In the genomic region with DNA sequence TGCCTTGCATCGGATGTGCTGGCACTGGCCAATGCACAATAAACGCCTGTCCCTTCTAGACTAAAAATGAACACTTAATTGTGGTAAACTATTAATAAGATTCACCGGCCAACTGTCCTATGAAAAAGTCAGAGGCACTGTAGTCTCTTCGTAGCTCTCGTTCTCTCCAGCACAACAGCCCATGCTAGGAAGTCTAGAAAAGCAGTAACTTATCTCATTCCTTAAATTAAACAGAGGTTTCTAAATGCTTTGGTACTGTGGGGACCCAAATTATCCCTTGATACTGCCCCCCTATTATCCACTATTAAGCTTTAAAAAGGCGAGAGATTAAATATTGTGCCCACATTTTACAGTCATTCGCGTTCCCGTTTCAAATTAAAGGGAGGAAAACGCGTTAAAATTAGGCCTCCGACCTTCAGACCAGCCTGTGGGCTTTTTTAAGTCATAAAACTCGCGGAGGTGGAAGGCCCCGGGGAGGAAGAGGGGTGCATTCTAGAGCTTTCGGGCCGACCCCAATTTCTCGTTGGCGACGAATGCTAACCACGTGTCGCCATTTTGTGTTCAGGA, we compare ENCODE assay signal across 2 cellular contexts.
TF ChIP-seq lines count a peak whose summit lies in the region.

No MANE protein-coding gene starts in this region.

TF ChIP-seq in A549, 52 proteins besides CTCF, POLR2A, EP300 and RAD21 (continued from another document):
- TF ChIP-seq ESRRA (IDR thresholded peaks at IDR 0.05; ENCODE audit: borderline replicate concordance, low read length) = 0 out of 2 replicates have a peak, but pooled peaks have one; percentile 9
- TF ChIP-seq EHF (CRISPR knock-in tag; IDR thresholded peaks at IDR 0.05) = no peak; the same call in 1 of the 2 replicates
- no peak for TF ChIP-seq FOSB (CRISPR knock-in tag; IDR thresholded peaks at IDR 0.05)
- no peak for TF ChIP-seq SREBF2 (IDR thresholded peaks at IDR 0.05)

TF ChIP-seq in HepG2, 621 proteins besides CTCF, POLR2A, EP300 and RAD21 (continued from another document and continues in another):
- TF ChIP-seq, protein P1, sequence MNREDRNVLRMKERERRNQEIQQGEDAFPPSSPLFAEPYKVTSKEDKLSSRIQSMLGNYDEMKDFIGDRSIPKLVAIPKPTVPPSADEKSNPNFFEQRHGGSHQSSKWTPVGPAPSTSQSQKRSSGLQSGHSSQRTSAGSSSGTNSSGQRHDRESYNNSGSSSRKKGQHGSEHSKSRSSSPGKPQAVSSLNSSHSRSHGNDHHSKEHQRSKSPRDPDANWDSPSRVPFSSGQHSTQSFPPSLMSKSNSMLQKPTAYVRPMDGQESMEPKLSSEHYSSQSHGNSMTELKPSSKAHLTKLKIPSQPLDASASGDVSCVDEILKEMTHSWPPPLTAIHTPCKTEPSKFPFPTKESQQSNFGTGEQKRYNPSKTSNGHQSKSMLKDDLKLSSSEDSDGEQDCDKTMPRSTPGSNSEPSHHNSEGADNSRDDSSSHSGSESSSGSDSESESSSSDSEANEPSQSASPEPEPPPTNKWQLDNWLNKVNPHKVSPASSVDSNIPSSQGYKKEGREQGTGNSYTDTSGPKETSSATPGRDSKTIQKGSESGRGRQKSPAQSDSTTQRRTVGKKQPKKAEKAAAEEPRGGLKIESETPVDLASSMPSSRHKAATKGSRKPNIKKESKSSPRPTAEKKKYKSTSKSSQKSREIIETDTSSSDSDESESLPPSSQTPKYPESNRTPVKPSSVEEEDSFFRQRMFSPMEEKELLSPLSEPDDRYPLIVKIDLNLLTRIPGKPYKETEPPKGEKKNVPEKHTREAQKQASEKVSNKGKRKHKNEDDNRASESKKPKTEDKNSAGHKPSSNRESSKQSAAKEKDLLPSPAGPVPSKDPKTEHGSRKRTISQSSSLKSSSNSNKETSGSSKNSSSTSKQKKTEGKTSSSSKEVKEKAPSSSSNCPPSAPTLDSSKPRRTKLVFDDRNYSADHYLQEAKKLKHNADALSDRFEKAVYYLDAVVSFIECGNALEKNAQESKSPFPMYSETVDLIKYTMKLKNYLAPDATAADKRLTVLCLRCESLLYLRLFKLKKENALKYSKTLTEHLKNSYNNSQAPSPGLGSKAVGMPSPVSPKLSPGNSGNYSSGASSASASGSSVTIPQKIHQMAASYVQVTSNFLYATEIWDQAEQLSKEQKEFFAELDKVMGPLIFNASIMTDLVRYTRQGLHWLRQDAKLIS (CRISPR knock-in tag; IDR thresholded peaks at IDR 0.05) = no peak
- TF ChIP-seq, protein P2, sequence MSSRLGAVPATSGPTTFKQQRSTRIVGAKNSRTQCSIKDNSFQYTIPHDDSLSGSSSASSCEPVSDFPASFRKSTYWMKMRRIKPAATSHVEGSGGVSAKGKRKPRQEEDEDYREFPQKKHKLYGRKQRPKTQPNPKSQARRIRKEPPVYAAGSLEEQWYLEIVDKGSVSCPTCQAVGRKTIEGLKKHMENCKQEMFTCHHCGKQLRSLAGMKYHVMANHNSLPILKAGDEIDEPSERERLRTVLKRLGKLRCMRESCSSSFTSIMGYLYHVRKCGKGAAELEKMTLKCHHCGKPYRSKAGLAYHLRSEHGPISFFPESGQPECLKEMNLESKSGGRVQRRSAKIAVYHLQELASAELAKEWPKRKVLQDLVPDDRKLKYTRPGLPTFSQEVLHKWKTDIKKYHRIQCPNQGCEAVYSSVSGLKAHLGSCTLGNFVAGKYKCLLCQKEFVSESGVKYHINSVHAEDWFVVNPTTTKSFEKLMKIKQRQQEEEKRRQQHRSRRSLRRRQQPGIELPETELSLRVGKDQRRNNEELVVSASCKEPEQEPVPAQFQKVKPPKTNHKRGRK (CRISPR knock-in tag; IDR thresholded peaks at IDR 0.05) = no peak; the same call in 1 of the 2 replicates
- TF ChIP-seq ZNF558 (CRISPR knock-in tag; IDR thresholded peaks at IDR 0.05; ENCODE audit: borderline replicate concordance) = no peak
- TF ChIP-seq, protein P3, sequence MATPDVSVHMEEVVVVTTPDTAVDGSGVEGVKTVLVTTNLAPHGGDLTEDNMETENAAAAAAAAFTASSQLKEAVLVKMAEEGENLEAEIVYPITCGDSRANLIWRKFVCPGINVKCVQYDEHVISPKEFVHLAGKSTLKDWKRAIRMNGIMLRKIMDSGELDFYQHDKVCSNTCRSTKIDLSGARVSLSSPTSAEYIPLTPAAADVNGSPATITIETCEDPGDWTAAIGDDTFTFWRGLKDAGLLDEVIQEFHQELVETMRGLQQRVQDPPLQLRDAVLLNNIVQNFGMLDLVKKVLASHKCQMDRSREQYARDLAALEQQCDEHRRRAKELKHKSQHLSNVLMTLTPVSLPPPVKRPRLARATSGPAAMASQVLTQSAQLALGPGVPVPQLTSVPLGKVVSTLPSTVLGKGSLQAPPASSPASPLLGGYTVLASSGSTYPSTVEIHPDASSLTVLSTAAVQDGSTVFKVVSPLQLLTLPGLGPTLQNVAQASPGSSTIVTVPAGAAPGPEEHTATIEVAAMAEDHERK (CRISPR knock-in tag; IDR thresholded peaks at IDR 0.05; ENCODE audit: low read depth) = no peak
- TF ChIP-seq, protein P4, sequence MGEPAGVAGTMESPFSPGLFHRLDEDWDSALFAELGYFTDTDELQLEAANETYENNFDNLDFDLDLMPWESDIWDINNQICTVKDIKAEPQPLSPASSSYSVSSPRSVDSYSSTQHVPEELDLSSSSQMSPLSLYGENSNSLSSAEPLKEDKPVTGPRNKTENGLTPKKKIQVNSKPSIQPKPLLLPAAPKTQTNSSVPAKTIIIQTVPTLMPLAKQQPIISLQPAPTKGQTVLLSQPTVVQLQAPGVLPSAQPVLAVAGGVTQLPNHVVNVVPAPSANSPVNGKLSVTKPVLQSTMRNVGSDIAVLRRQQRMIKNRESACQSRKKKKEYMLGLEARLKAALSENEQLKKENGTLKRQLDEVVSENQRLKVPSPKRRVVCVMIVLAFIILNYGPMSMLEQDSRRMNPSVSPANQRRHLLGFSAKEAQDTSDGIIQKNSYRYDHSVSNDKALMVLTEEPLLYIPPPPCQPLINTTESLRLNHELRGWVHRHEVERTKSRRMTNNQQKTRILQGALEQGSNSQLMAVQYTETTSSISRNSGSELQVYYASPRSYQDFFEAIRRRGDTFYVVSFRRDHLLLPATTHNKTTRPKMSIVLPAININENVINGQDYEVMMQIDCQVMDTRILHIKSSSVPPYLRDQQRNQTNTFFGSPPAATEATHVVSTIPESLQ (CRISPR knock-in tag; conservative IDR thresholded peaks at IDR 0.05) = no peak
- TF ChIP-seq, protein P5, sequence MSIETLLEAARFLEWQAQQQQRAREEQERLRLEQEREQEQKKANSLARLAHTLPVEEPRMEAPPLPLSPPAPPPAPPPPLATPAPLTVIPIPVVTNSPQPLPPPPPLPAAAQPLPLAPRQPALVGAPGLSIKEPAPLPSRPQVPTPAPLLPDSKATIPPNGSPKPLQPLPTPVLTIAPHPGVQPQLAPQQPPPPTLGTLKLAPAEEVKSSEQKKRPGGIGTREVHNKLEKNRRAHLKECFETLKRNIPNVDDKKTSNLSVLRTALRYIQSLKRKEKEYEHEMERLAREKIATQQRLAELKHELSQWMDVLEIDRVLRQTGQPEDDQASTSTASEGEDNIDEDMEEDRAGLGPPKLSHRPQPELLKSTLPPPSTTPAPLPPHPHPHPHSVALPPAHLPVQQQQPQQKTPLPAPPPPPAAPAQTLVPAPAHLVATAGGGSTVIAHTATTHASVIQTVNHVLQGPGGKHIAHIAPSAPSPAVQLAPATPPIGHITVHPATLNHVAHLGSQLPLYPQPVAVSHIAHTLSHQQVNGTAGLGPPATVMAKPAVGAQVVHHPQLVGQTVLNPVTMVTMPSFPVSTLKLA (IDR thresholded peaks at IDR 0.05) = no peak
- no peak; the same call in 1 of the 2 replicates for TF ChIP-seq ZNF839 (CRISPR knock-in tag; IDR thresholded peaks at IDR 0.05; ENCODE audit: borderline replicate concordance)
- TF ChIP-seq JDP2 (CRISPR knock-in tag; IDR thresholded peaks at IDR 0.05; ENCODE audit: borderline replicate concordance) = no peak
- no peak for TF ChIP-seq XBP1 (CRISPR knock-in tag; IDR thresholded peaks at IDR 0.05)
- no peak for TF ChIP-seq EED (CRISPR knock-in tag; IDR thresholded peaks at IDR 0.05)
- TF ChIP-seq, protein P6, sequence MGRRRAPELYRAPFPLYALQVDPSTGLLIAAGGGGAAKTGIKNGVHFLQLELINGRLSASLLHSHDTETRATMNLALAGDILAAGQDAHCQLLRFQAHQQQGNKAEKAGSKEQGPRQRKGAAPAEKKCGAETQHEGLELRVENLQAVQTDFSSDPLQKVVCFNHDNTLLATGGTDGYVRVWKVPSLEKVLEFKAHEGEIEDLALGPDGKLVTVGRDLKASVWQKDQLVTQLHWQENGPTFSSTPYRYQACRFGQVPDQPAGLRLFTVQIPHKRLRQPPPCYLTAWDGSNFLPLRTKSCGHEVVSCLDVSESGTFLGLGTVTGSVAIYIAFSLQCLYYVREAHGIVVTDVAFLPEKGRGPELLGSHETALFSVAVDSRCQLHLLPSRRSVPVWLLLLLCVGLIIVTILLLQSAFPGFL (CRISPR knock-in tag; IDR thresholded peaks at IDR 0.05) = no peak
- TF ChIP-seq, protein P7, sequence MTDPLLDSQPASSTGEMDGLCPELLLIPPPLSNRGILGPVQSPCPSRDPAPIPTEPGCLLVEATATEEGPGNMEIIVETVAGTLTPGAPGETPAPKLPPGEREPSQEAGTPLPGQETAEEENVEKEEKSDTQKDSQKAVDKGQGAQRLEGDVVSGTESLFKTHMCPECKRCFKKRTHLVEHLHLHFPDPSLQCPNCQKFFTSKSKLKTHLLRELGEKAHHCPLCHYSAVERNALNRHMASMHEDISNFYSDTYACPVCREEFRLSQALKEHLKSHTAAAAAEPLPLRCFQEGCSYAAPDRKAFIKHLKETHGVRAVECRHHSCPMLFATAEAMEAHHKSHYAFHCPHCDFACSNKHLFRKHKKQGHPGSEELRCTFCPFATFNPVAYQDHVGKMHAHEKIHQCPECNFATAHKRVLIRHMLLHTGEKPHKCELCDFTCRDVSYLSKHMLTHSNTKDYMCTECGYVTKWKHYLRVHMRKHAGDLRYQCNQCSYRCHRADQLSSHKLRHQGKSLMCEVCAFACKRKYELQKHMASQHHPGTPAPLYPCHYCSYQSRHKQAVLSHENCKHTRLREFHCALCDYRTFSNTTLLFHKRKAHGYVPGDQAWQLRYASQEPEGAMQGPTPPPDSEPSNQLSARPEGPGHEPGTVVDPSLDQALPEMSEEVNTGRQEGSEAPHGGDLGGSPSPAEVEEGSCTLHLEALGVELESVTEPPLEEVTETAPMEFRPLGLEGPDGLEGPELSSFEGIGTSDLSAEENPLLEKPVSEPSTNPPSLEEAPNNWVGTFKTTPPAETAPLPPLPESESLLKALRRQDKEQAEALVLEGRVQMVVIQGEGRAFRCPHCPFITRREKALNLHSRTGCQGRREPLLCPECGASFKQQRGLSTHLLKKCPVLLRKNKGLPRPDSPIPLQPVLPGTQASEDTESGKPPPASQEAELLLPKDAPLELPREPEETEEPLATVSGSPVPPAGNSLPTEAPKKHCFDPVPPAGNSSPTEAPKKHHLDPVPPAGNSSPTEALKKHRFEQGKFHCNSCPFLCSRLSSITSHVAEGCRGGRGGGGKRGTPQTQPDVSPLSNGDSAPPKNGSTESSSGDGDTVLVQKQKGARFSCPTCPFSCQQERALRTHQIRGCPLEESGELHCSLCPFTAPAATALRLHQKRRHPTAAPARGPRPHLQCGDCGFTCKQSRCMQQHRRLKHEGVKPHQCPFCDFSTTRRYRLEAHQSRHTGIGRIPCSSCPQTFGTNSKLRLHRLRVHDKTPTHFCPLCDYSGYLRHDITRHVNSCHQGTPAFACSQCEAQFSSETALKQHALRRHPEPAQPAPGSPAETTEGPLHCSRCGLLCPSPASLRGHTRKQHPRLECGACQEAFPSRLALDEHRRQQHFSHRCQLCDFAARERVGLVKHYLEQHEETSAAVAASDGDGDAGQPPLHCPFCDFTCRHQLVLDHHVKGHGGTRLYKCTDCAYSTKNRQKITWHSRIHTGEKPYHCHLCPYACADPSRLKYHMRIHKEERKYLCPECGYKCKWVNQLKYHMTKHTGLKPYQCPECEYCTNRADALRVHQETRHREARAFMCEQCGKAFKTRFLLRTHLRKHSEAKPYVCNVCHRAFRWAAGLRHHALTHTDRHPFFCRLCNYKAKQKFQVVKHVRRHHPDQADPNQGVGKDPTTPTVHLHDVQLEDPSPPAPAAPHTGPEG (CRISPR knock-in tag; IDR thresholded peaks at IDR 0.05) = no peak
- no peak for TF ChIP-seq PCBP2 (optimal IDR thresholded peaks at IDR 0.05; ENCODE audit: low read depth, low read length, poor library complexity, severe bottlenecking)
- no peak for TF ChIP-seq PHF21A (CRISPR knock-in tag; IDR thresholded peaks at IDR 0.05)
- no peak for TF ChIP-seq SRF (IDR thresholded peaks at IDR 0.05; ENCODE audit: low read depth, low read length)
- no peak for TF ChIP-seq ZFP36L1 (CRISPR knock-in tag; IDR thresholded peaks at IDR 0.05)
- TF ChIP-seq, protein P8, sequence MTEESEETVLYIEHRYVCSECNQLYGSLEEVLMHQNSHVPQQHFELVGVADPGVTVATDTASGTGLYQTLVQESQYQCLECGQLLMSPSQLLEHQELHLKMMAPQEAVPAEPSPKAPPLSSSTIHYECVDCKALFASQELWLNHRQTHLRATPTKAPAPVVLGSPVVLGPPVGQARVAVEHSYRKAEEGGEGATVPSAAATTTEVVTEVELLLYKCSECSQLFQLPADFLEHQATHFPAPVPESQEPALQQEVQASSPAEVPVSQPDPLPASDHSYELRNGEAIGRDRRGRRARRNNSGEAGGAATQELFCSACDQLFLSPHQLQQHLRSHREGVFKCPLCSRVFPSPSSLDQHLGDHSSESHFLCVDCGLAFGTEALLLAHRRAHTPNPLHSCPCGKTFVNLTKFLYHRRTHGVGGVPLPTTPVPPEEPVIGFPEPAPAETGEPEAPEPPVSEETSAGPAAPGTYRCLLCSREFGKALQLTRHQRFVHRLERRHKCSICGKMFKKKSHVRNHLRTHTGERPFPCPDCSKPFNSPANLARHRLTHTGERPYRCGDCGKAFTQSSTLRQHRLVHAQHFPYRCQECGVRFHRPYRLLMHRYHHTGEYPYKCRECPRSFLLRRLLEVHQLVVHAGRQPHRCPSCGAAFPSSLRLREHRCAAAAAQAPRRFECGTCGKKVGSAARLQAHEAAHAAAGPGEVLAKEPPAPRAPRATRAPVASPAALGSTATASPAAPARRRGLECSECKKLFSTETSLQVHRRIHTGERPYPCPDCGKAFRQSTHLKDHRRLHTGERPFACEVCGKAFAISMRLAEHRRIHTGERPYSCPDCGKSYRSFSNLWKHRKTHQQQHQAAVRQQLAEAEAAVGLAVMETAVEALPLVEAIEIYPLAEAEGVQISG (CRISPR knock-in tag; IDR thresholded peaks at IDR 0.05) = no peak
- no peak for TF ChIP-seq HOXA5 (CRISPR knock-in tag; IDR thresholded peaks at IDR 0.05)
- no peak for TF ChIP-seq CBX2 (IDR thresholded peaks at IDR 0.05; ENCODE audit: low read depth, low read length)
- TF ChIP-seq CBX2 (CRISPR knock-in tag; IDR thresholded peaks at IDR 0.05; ENCODE audit: low read depth) = no peak
- TF ChIP-seq ZNF879 (CRISPR knock-in tag; IDR thresholded peaks at IDR 0.05) = 0 out of 2 replicates have a peak, but pooled peaks have one; percentile 3
- no peak for TF ChIP-seq ZNF660 (CRISPR knock-in tag; IDR thresholded peaks at IDR 0.05; ENCODE audit: borderline replicate concordance, low read depth)
- TF ChIP-seq PRPF4 (IDR thresholded peaks at IDR 0.05; ENCODE audit: low read depth, low read length, poor library complexity, severe bottlenecking) = peak; percentile 93
- no peak for TF ChIP-seq PHF20 (CRISPR knock-in tag; IDR thresholded peaks at IDR 0.05)
- TF ChIP-seq, protein P9, sequence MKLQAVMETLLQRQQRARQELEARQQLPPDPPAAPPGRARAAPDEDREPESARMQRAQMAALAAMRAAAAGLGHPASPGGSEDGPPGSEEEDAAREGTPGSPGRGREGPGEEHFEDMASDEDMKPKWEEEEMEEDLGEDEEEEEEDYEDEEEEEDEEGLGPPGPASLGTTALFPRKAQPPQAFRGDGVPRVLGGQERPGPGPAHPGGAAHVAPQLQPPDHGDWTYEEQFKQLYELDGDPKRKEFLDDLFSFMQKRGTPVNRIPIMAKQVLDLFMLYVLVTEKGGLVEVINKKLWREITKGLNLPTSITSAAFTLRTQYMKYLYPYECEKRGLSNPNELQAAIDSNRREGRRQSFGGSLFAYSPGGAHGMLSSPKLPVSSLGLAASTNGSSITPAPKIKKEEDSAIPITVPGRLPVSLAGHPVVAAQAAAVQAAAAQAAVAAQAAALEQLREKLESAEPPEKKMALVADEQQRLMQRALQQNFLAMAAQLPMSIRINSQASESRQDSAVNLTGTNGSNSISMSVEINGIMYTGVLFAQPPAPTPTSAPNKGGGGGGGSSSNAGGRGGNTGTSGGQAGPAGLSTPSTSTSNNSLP (IDR thresholded peaks at IDR 0.05; ENCODE audit: low read depth, low read length) = no peak
- TF ChIP-seq SIX1 (CRISPR knock-in tag; IDR thresholded peaks at IDR 0.05; ENCODE audit: borderline replicate concordance) = no peak
- no peak for TF ChIP-seq ZMYM2 (CRISPR knock-in tag; IDR thresholded peaks at IDR 0.05)
